Comparison of ENCODE assay signal across 1 cellular context in the genomic region with DNA sequence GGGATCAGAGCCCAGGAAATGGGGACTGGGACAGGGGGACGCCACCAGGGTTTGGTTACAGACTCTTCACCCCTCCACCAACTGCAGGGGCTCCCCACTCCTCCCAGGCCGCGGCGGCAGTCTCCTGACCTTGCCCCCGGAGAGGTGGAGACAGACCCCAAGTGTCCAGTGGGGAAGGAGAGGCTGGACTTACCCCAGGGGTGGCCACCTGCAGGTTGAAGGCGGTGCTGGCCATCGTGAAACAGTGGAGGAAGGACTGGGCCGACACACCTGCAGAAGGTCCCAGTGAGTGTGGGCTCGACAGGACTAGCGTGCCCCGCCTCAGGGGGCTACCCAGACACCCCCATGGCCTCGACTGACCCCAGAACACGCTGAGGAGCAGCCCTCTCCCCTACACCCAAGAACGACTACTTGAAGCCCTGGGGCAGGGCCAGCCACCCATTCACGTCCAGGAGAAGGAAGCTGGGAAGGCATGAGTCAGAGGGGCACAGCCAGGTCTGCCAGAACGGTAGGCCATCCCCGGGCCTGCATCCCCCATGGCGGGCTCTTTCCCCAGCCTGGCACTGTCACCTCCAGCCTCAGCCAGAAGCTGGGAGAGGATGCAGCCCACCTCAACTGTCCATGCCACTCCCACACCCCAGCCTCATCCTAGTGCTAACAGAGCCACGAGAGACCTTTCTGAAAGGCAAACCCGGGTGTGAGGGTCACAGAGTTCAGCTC.
TF ChIP-seq lines count a peak whose summit lies in the region.

No MANE protein-coding gene starts in this region.

TF ChIP-seq in GM12878, 131 proteins besides CTCF, POLR2A, EP300 and RAD21:
- TF ChIP-seq TARDBP (IDR thresholded peaks at IDR 0.05; ENCODE audit: borderline replicate concordance), result no peak
- no peak for TF ChIP-seq SREBF1 (IDR thresholded peaks at IDR 0.05; ENCODE audit: low read length)
- no peak for TF ChIP-seq ZBED1 (IDR thresholded peaks at IDR 0.05; ENCODE audit: borderline replicate concordance)
- TF ChIP-seq TCF12 (IDR thresholded peaks at IDR 0.05; ENCODE audit: low read depth, low read length), result no peak
- TF ChIP-seq POU2F2 (IDR thresholded peaks at IDR 0.05; ENCODE audit: borderline replicate concordance, low read depth, low read length), result no peak
- TF ChIP-seq, protein P1, sequence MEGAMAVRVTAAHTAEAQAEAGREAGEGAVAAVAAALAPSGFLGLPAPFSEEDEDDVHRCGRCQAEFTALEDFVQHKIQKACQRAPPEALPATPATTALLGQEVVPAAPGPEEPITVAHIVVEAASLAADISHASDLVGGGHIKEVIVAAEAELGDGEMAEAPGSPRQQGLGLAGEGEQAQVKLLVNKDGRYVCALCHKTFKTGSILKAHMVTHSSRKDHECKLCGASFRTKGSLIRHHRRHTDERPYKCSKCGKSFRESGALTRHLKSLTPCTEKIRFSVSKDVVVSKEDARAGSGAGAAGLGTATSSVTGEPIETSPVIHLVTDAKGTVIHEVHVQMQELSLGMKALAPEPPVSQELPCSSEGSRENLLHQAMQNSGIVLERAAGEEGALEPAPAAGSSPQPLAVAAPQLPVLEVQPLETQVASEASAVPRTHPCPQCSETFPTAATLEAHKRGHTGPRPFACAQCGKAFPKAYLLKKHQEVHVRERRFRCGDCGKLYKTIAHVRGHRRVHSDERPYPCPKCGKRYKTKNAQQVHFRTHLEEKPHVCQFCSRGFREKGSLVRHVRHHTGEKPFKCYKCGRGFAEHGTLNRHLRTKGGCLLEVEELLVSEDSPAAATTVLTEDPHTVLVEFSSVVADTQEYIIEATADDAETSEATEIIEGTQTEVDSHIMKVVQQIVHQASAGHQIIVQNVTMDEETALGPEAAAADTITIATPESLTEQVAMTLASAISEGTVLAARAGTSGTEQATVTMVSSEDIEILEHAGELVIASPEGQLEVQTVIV (IDR thresholded peaks at IDR 0.05; ENCODE audit: borderline replicate concordance, partially characterized antibody), result no peak
- TF ChIP-seq ZNF622 (IDR thresholded peaks at IDR 0.05), result no peak
- TF ChIP-seq TAF1 (IDR thresholded peaks at IDR 0.05; ENCODE audit: borderline replicate concordance, low read depth, low read length), result no peak
- TF ChIP-seq, protein P2, sequence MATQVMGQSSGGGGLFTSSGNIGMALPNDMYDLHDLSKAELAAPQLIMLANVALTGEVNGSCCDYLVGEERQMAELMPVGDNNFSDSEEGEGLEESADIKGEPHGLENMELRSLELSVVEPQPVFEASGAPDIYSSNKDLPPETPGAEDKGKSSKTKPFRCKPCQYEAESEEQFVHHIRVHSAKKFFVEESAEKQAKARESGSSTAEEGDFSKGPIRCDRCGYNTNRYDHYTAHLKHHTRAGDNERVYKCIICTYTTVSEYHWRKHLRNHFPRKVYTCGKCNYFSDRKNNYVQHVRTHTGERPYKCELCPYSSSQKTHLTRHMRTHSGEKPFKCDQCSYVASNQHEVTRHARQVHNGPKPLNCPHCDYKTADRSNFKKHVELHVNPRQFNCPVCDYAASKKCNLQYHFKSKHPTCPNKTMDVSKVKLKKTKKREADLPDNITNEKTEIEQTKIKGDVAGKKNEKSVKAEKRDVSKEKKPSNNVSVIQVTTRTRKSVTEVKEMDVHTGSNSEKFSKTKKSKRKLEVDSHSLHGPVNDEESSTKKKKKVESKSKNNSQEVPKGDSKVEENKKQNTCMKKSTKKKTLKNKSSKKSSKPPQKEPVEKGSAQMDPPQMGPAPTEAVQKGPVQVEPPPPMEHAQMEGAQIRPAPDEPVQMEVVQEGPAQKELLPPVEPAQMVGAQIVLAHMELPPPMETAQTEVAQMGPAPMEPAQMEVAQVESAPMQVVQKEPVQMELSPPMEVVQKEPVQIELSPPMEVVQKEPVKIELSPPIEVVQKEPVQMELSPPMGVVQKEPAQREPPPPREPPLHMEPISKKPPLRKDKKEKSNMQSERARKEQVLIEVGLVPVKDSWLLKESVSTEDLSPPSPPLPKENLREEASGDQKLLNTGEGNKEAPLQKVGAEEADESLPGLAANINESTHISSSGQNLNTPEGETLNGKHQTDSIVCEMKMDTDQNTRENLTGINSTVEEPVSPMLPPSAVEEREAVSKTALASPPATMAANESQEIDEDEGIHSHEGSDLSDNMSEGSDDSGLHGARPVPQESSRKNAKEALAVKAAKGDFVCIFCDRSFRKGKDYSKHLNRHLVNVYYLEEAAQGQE (IDR thresholded peaks at IDR 0.05; ENCODE audit: low read depth, low read length), result no peak
- TF ChIP-seq SP1 (IDR thresholded peaks at IDR 0.05; ENCODE audit: low read depth, low read length), result no peak
- no peak for TF ChIP-seq ZNF207 (IDR thresholded peaks at IDR 0.05; ENCODE audit: borderline replicate concordance)
